Comparison of ENCODE assay signal across 15 cellular contexts in the genomic region with DNA sequence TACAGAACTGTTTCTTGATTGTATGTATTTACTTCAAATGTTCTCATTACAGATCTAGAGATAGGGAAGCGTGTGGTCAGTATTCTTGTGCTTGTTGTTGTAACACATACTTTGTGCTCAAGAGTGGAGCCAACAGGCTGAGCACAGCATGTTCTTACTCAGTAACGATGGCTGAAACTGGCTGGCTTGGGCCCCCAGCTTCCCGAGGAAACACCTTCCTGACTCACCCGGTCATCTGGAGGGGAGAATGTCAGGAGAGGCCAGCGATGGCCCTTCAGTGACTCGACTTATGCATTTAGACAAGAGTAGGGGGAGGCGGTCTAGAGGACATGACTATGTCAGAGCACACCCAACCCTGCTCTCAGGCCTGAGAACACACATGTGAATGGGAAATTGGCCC. TPM values are rescaled to one million over a fixed set of nuclear protein-coding genes. Genes with fewer than 3 reads are reported as not detected.
DNase-seq lines count a peak whose midpoint lies in the region; ATAC-seq and TF ChIP-seq lines count a peak whose summit lies in the region.
"Had no signal": no experiment of that assay in that cellular context is flagged by ENCODE, and none has a peak within 500 bp of the region (broad histone marks: within the 10 kb centered on the region; RNA-seq: fewer than 3 reads in every experiment).

No MANE protein-coding gene starts in this region.

- no peaks in the 10 kb centered on the region for H3K27me3 ChIP-seq in transverse colon
- H3K27me3 ChIP-seq: colonic mucosa, heart right ventricle had no signal

- H3K9me3 ChIP-seq in mucosa of descending colon (no peaks in the 10 kb centered on the region), transverse colon (no peaks in the 10 kb centered on the region)
- H3K9me3 ChIP-seq: colonic mucosa, heart right ventricle had no signal

- H3K27ac ChIP-seq in transverse colon = peak overlapping the region in 3 of 4 donors; percentile 35 to 55 (median 42)
- H3K27ac ChIP-seq: colonic mucosa, heart right ventricle had no signal

- in situ Hi-C loops in transverse colon (cut with MboI; ENCODE audit: low pct_ligation_motif_present in 1 of 4, low pct_unique_long_range_greater_than_20kb in 1 of 4, low sequenced_read_pairs in 3 of 4) = loop anchor here in 1 of 4 donors (25.0 kb wide), 1 partner anchor 193 kb away; a partner anchor contains a TSS

- H3K36me3 ChIP-seq in mucosa of descending colon (ENCODE audit: low read depth) (no peaks in the 10 kb centered on the region), transverse colon (no peaks in the 10 kb centered on the region)
- H3K36me3 ChIP-seq: colonic mucosa, heart right ventricle had no signal

- no peak overlapping the region for H3K4me3 ChIP-seq in mucosa of descending colon
- no peak overlapping the region for H3K4me3 ChIP-seq in transverse colon
- H3K4me3 ChIP-seq: colonic mucosa, heart right ventricle had no signal

- peak; percentile 36 for ATAC-seq in mucosa of descending colon
- ATAC-seq: stimulated activated naive CD8-positive, alpha-beta T cell treated with anti-CD3 and anti-CD28 coated beads, Interleukin-15, amount 100 ng/mL, for 72 hours had no signal

- TF ChIP-seq EP300 in transverse colon (IDR thresholded peaks at IDR 0.05; ENCODE audit: low read depth) = no peak

- TF ChIP-seq POLR2A in transverse colon (IDR thresholded peaks at IDR 0.05) = no peak

- H3K4me1 ChIP-seq in mucosa of descending colon (ENCODE audit: low read depth) = no peaks in the 10 kb centered on the region
- peaks cover 0 to 15% (median 0%) of the 10 kb centered on the region in 4 donors for H3K4me1 ChIP-seq in transverse colon
- H3K4me1 ChIP-seq: colonic mucosa had no signal

- TF ChIP-seq CTCF in mucosa of descending colon (IDR thresholded peaks at IDR 0.05) (no peak), transverse colon (IDR thresholded peaks at IDR 0.05) (no peak), GM10266 (IDR thresholded peaks at IDR 0.05; ENCODE audit: control insufficient read depth, insufficient read depth, low read depth, missing control alignments) (no peak)

- intact Hi-C loops in mucosa of descending colon (cut with DNase I, micrococcal nuclease) (no loop called here), transverse colon (cut with DNase I; ENCODE audit: low total_unique reads) (loop anchor here (5.0 kb wide), 1 partner anchor 73 kb away; no protein-coding TSS in a partner anchor)

- DNase-seq in LHCN-M2 (ENCODE audit: low read depth) = peak; percentile 73
- DNase-seq in dedifferentiated amniotic fluid mesenchymal stem cell (ENCODE audit: extremely low spot score) = peak; percentile 54
- DNase-seq in mucosa of descending colon = peak in 1 of 3 donors; percentile 45
- DNase-seq in transverse colon = no peak
- DNase-seq in GM10266 (ENCODE audit: extremely low spot score) = no peak
- no peak for DNase-seq in COR-L47 (lab: John Stamatoyannopoulos, UW)
- DNase-seq in SKM-1 (lab: John Stamatoyannopoulos, UW; ENCODE audit: unreplicated experiment) = no peak
- DNase-seq: activated naive CD4-positive, alpha-beta T cell treated with anti-CD3 and anti-CD28 coated beads, Interleukin-2, amount 10 ng/mL, durations not matched to agents 7 days and 5 days; colonic mucosa; heart right ventricle; NCI-H1105; NCI-H69; stimulated activated CD4-positive, alpha-beta T cell treated with anti-CD3 and anti-CD28 coated beads, Interleukin-4, amount 100 ng/mL, for 4 hours; stimulated activated naive CD8-positive, alpha-beta T cell treated with anti-CD3 and anti-CD28 coated beads, Interleukin-15, amount 100 ng/mL, for 72 hours had no signal

- WGBS in transverse colon (ENCODE audit: low coverage in 1 of 2), 2 donors = 80% methylated on average over 2 to 7 of the region's 7 CpGs

RNA-seq across cellular contexts. Expression of a gene that starts 25.6 kb away (rescaled TPM):
- total RNA-seq in LHCN-M2 (2014; rRNA removed) (0.40 TPM in 1 of 2 replicates, not detected in the other), mucosa of descending colon (under 1 TPM in 2 of 3 donors, not detected in 1; 0.28 to 0.61 TPM), transverse colon (not detected)
- 0.33 TPM for polyA plus RNA-seq in LHCN-M2 (2012)
- total RNA-seq: activated CD8-positive, alpha-beta memory T cell treated with anti-CD3 and anti-CD28 coated beads for 36 hours had no signal

Comparison
In these comparisons a context has a peak if more than half of its experiments do, and no peak if none do; other contexts are left out.
1. DNase-seq: peak in LHCN-M2 (single experiment) and dedifferentiated amniotic fluid mesenchymal stem cell (single experiment); none in transverse colon (single experiment), GM10266 (single experiment), COR-L47 (single experiment) and SKM-1 (single experiment).